In genomic region chr13:49488563-49488962, GRCh38 we compare ENCODE assay signal across 33 cellular contexts. TPM values are rescaled to one million over a fixed set of nuclear protein-coding genes. Genes with fewer than 3 reads are reported as not detected.
DNase-seq lines count a peak whose midpoint lies in the region; ATAC-seq, FAIRE-seq and TF ChIP-seq lines count a peak whose summit lies in the region.
"Had no signal": no experiment of that assay in that cellular context is flagged by ENCODE, and none has a peak within 500 bp of the region (broad histone marks: within the 10 kb centered on the region; RNA-seq: fewer than 3 reads in every experiment).

No MANE protein-coding gene starts in this region.

- DNase-seq in IMR-90 (peak; percentile 53), endothelial cell of umbilical vein (ENCODE audit: low read depth, low spot score) (peak; percentile 21), NCI-H1417 treated with DMSO at 0.1 percent for 48 hours (lab: John Stamatoyannopoulos, UW) (no peak), DMS79 (lab: John Stamatoyannopoulos, UW) (no peak)
- DNase-seq: 8988T; ACHN; AML-193; BE2C; C1 segment of cervical spinal cord; Caco-2; Calu3; CD4-positive, alpha-beta memory T cell; CD4-positive, alpha-beta T cell; CD4-positive, CD25-positive, alpha-beta regulatory T cell; CD8-positive, alpha-beta memory T cell; CD8-positive, alpha-beta T cell; COR-L47; DMS 273 treated with DMSO at 0.1 percent for 48 hours; DMS153; DMS53; DMS79 treated with DMSO at 0.1 percent for 48 hours; DND-41; EL had no signal

- no peaks in the 10 kb centered on the region; a peak in 1 of 4 replicates for H3K79me1 ChIP-seq in IMR-90 (ENCODE audit: low read depth in 1 of 2, low read length in 2 of 2)

- no peak overlapping the region for H4K8ac ChIP-seq in IMR-90 (ENCODE audit: low read depth in 2 of 2, low read length in 2 of 2)

- TF ChIP-seq CTCF in IMR-90 (conservative IDR thresholded peaks at IDR 0.05; ENCODE audit: low read depth, low read length) (no peak), endothelial cell of umbilical vein (IDR thresholded peaks at IDR 0.05; ENCODE audit: extremely low read depth in 1 of 2, insufficient read depth in 1 of 2, low read depth in 1 of 2, low read length in 2 of 2) (no peak), gastroesophageal sphincter (IDR thresholded peaks at IDR 0.05) (no peak)

- dilution Hi-C loops in IMR-90 (cut with HindIII; ENCODE audit: low sequenced_read_pairs, unreplicated experiment), result no loop called here
- dilution Hi-C loops in endothelial cell of umbilical vein (cut with MboI; ENCODE audit: extremely low pct_ligation_motif_present, low sequenced_read_pairs), result no loop called here

- no peak for TF ChIP-seq RAD21 in IMR-90 (IDR thresholded peaks at IDR 0.05; ENCODE audit: low read length)

- H3K9me1 ChIP-seq in IMR-90 (ENCODE audit: insufficient read depth, low read length), result no peaks in the 10 kb centered on the region
- H3K9me1 ChIP-seq in endothelial cell of umbilical vein (replicated peaks; ENCODE audit: control insufficient read depth, extremely low read depth, insufficient read depth, low read length), result no peaks in the 10 kb centered on the region

- H4K91ac ChIP-seq in IMR-90 (ENCODE audit: insufficient read depth, low read depth, low read length), result no peak overlapping the region

- H3K27me3 ChIP-seq in IMR-90 (ENCODE audit: control insufficient read depth, insufficient read depth, low read length) (no peaks in the 10 kb centered on the region), endothelial cell of umbilical vein (ENCODE audit: control insufficient read depth in 2 of 2, insufficient read depth in 2 of 2, low read length in 2 of 2) (no peaks in the 10 kb centered on the region), gastroesophageal sphincter (no peaks in the 10 kb centered on the region)
- H3K27me3 ChIP-seq: BE2C; BLaER1; BLaER1 treated with 17β-estradiol and CSF1 and Interleukin-3, amounts not matched to agents 10 nM and 100 nM had no signal

- TF ChIP-seq EP300 in gastroesophageal sphincter (IDR thresholded peaks at IDR 0.05), result no peak

- H3K9me3 ChIP-seq in IMR-90 (ENCODE audit: control insufficient read depth, insufficient read depth, low read length) (no peaks in the 10 kb centered on the region), endothelial cell of umbilical vein (replicated peaks; ENCODE audit: control insufficient read depth, insufficient read depth, low read length) (no peaks in the 10 kb centered on the region), gastroesophageal sphincter (no peaks in the 10 kb centered on the region)
- H3K9me3 ChIP-seq: A549; BE2C; BLaER1; BLaER1 treated with 17β-estradiol and CSF1 and Interleukin-3, amounts not matched to agents 10 nM and 100 nM; Caco-2 had no signal

- no peaks in the 10 kb centered on the region for H3K79me2 ChIP-seq in endothelial cell of umbilical vein (ENCODE audit: control insufficient read depth, insufficient read depth, low read length)

- no peak overlapping the region for H2BK120ac ChIP-seq in IMR-90 (ENCODE audit: low read depth, low read length)

- ATAC-seq in IMR-90 (ENCODE audit: low read depth), result peak; percentile 92
- no peak for ATAC-seq in gastroesophageal sphincter
- ATAC-seq in GM21786 (IDR thresholded peaks at IDR 0.05; ENCODE audit: unreplicated experiment), result no peak
- ATAC-seq: A549; CD8-positive, alpha-beta T cell had no signal

- no peak overlapping the region for H4K5ac ChIP-seq in IMR-90 (ENCODE audit: low read depth, low read length)

- H3K18ac ChIP-seq in IMR-90 (ENCODE audit: low read depth, low read length), result peak overlapping the region; percentile 23; the same call in 1 of the 2 replicates

- H3K27ac ChIP-seq in IMR-90 (ENCODE audit: insufficient read depth, low read length) (no peak overlapping the region), endothelial cell of umbilical vein (ENCODE audit: insufficient read depth, low read depth, low read length) (no peak overlapping the region), gastroesophageal sphincter (no peak overlapping the region)
- H3K27ac ChIP-seq: 22Rv1; A549; BLaER1; BLaER1 treated with 17β-estradiol and CSF1 and Interleukin-3, amounts not matched to agents 10 nM and 100 nM; C4-2B had no signal

- CTCF ChIA-PET in IMR-90 (lab: Yijun Ruan, JAX) (no interaction called here), endothelial cell of umbilical vein (lab: Charles Lee) (no interaction called here)

- in situ Hi-C loops in IMR-90 (cut with MboI; ENCODE audit: low sequenced_read_pairs), result no loop called here

- H3K56ac ChIP-seq in IMR-90 (ENCODE audit: extremely low read depth, insufficient read depth, low read length), result no peak overlapping the region

- H3K4me1 ChIP-seq in IMR-90 (ENCODE audit: control insufficient read depth, insufficient read depth, low read length) (peaks cover 2% of the 10 kb centered on the region; the same call in 1 of the 2 replicates), endothelial cell of umbilical vein (ENCODE audit: control insufficient read depth, extremely low read depth, insufficient read depth, low read length) (no peaks in the 10 kb centered on the region), gastroesophageal sphincter (no peaks in the 10 kb centered on the region)
- H3K4me1 ChIP-seq: A549, BE2C, Caco-2 had no signal

- H2AK5ac ChIP-seq in IMR-90 (ENCODE audit: low read depth, low read length), result no peak overlapping the region

- POLR2A ChIA-PET in IMR-90 (lab: Charles Lee; ENCODE audit: unreplicated experiment), result interaction anchor here (0.6 kb wide), 1 partner anchor 45 kb away, joined by 3 read pairs; no protein-coding TSS in a partner anchor
- POLR2A ChIA-PET in endothelial cell of umbilical vein (lab: Charles Lee), result no interaction called here

- H3K9ac ChIP-seq in IMR-90 (ENCODE audit: low read depth, low read length) (no peak overlapping the region), endothelial cell of umbilical vein (replicated peaks; ENCODE audit: extremely low read depth, insufficient read depth, low read length) (no peak overlapping the region)
- H3K9ac ChIP-seq: BLaER1; BLaER1 treated with 17β-estradiol and CSF1 and Interleukin-3, amounts not matched to agents 10 nM and 100 nM had no signal

- TF ChIP-seq POLR2A in IMR-90 (IDR thresholded peaks at IDR 0.05; ENCODE audit: low read depth, low read length) (no peak), endothelial cell of umbilical vein (IDR thresholded peaks at IDR 0.05; ENCODE audit: low read depth, low read length) (no peak), gastroesophageal sphincter (IDR thresholded peaks at IDR 0.05) (no peak)

- H2BK20ac ChIP-seq in IMR-90 (ENCODE audit: low read depth, low read length), result no peak overlapping the region

- no peak overlapping the region for H3K23ac ChIP-seq in IMR-90 (ENCODE audit: low read depth, low read length)

- H4K20me1 ChIP-seq in IMR-90 (ENCODE audit: insufficient read depth, low read length) (no peaks in the 10 kb centered on the region), endothelial cell of umbilical vein (replicated peaks; ENCODE audit: control insufficient read depth, extremely low read depth, insufficient read depth, low read length) (no peaks in the 10 kb centered on the region)
- H4K20me1 ChIP-seq: BLaER1 had no signal

- H3K4me2 ChIP-seq in IMR-90 (ENCODE audit: low read depth, low read length) (no peak overlapping the region), endothelial cell of umbilical vein (ENCODE audit: insufficient read depth, low read length) (no peak overlapping the region)
- H3K4me2 ChIP-seq: A549; BLaER1; BLaER1 treated with 17β-estradiol and CSF1 and Interleukin-3, amounts not matched to agents 10 nM and 100 nM had no signal

- no peak overlapping the region for H3K14ac ChIP-seq in IMR-90 (replicated peaks; ENCODE audit: low read depth, low read length)

- no peak overlapping the region for H3K4ac ChIP-seq in IMR-90 (ENCODE audit: low read depth, low read length)

- H2AFZ ChIP-seq in IMR-90 (replicated peaks; ENCODE audit: low read length, poor library complexity) (no peak overlapping the region), endothelial cell of umbilical vein (ENCODE audit: low read depth, low read length) (no peak overlapping the region)

- no peak overlapping the region for H3K4me3 ChIP-seq in IMR-90 (ENCODE audit: insufficient read depth, low read depth, low read length)
- H3K4me3 ChIP-seq in endothelial cell of umbilical vein (replicated peaks in 1 of 3; ENCODE audit: insufficient read depth in 1 of 3, low read depth in 1 of 3, low read length in 3 of 3), result no peak overlapping the region
- no peak overlapping the region for H3K4me3 ChIP-seq in gastroesophageal sphincter
- H3K4me3 ChIP-seq: A549; BLaER1; BLaER1 treated with 17β-estradiol and CSF1 and Interleukin-3, amounts not matched to agents 10 nM and 100 nM had no signal

- peak overlapping the region; percentile 57 for H2BK5ac ChIP-seq in IMR-90 (ENCODE audit: low read depth, low read length, poor library complexity, severe bottlenecking)

- no TSS peak for BruUV-seq in IMR-90 (replicated peaks; lab: Mats Ljungman, UMichigan)
- no TSS peak for BruUV-seq in endothelial cell of umbilical vein (replicated peaks; lab: Mats Ljungman, UMichigan)

- FAIRE-seq in endometrium (lab: Jason Lieb, UNC) (peak; percentile 12), endothelial cell of umbilical vein (lab: Jason Lieb, UNC) (no peak), islet of Langerhans (lab: Jason Lieb, UNC) (peak; percentile 38)
- FAIRE-seq: A204.1, A549 had no signal

- peaks cover 12% of the 10 kb centered on the region for H3K36me3 ChIP-seq in IMR-90 (ENCODE audit: control insufficient read depth, insufficient read depth, low read length)
- H3K36me3 ChIP-seq in endothelial cell of umbilical vein (ENCODE audit: control insufficient read depth in 2 of 2, extremely low read depth in 1 of 2, insufficient read depth in 2 of 2, low read length in 2 of 2), result no peaks in the 10 kb centered on the region
- H3K36me3 ChIP-seq in gastroesophageal sphincter, result peaks cover 0 to 71% of the 10 kb centered on the region in 2 donors
- H3K36me3 ChIP-seq: BE2C had no signal

- H2AK9ac ChIP-seq in IMR-90 (replicated peaks; ENCODE audit: low read depth, low read length, poor library complexity), result no peak overlapping the region

- intact Hi-C loops in IMR-90 (cut with micrococcal nuclease), result no loop called here
- intact Hi-C loops in endothelial cell of umbilical vein (cut with micrococcal nuclease), result no loop called here

- H2BK15ac ChIP-seq in IMR-90 (ENCODE audit: low read depth, low read length), result no peak overlapping the region

- no CpG with 5 or more reads among the region's 2 CpGs for WGBS in IMR-90 (ENCODE audit: extremely low coverage in 2 of 2, insufficient read length in 1 of 2), 2 experiments
- 96% methylated on average over 2 of the region's 2 CpGs for WGBS in gastroesophageal sphincter (ENCODE audit: low coverage in 1 of 2), 2 donors

RNA-seq across cellular contexts. Expression of gene PHF11, which starts 7.2 kb away (rescaled TPM):
- total RNA-seq in IMR-90 (2012; rRNA removed) (3.9 and 6.7 TPM in 2 replicates), endothelial cell of umbilical vein (28.2 and 32.4 TPM in 2 replicates), gastroesophageal sphincter (10 to 100 TPM; 33.1 to 42.7 (median 38.7) TPM)
- polyA plus RNA-seq in IMR-90 (2012; rRNA removed) (12.2 and 15.4 TPM in 2 replicates), endothelial cell of umbilical vein (12.9 and 14.5 TPM in 2 replicates)
- 4.0 TPM in 2 replicates for polyA plus RNA-seq in IMR-90 (2012; cell fraction: cytosol; rRNA removed)
- polyA plus RNA-seq in IMR-90 (2012; cell fraction: nucleus; rRNA removed; ENCODE audit: low replicate concordance), result 9.2 and 65.7 TPM in 2 replicates
- 11.6 and 11.8 TPM in 2 replicates for polyA plus RNA-seq in endothelial cell of umbilical vein (2011; cell fraction: cytosol; rRNA removed)
- polyA plus RNA-seq in endothelial cell of umbilical vein (2011; cell fraction: nucleus; rRNA removed), result 53.5 and 53.8 TPM in 2 replicates
- polyA plus RNA-seq in endothelial cell of umbilical vein (2012), result 12.7 and 18.0 TPM in 2 replicates
- polyA minus RNA-seq in endothelial cell of umbilical vein, result 12.4 and 16.3 TPM in 2 replicates
- polyA minus RNA-seq in endothelial cell of umbilical vein (2011; cell fraction: cytosol; rRNA and poly(A)+ RNA removed), result 4.2 TPM
- polyA minus RNA-seq in endothelial cell of umbilical vein (2011; cell fraction: nucleus; rRNA and poly(A)+ RNA removed), result 10.1 and 24.7 TPM in 2 replicates

RNA-seq across cellular contexts. Expression of gene SETDB2, which starts 44.5 kb away (rescaled TPM):
- total RNA-seq in IMR-90 (2012; rRNA removed) (5.7 and 8.6 TPM in 2 replicates), endothelial cell of umbilical vein (5.4 and 5.6 TPM in 2 replicates), gastroesophageal sphincter (10 to 100 TPM in 3 of 4 donors, 1 to 10 TPM in 1; 10.0 to 13.4 (median 10.6) TPM)
- polyA plus RNA-seq in IMR-90 (2012; rRNA removed) (2.9 and 4.3 TPM in 2 replicates), endothelial cell of umbilical vein (0.86 and 1.5 TPM in 2 replicates)
- 0.33 and 0.35 TPM in 2 replicates for polyA plus RNA-seq in IMR-90 (2012; cell fraction: cytosol; rRNA removed)
- 1.1 and 6.2 TPM in 2 replicates for polyA plus RNA-seq in IMR-90 (2012; cell fraction: nucleus; rRNA removed; ENCODE audit: low replicate concordance)
- 2.0 TPM in 2 replicates for polyA plus RNA-seq in endothelial cell of umbilical vein (2011; cell fraction: cytosol; rRNA removed)
- 5.1 and 6.1 TPM in 2 replicates for polyA plus RNA-seq in endothelial cell of umbilical vein (2011; cell fraction: nucleus; rRNA removed)
- polyA plus RNA-seq in endothelial cell of umbilical vein (2012), result 4.0 and 4.3 TPM in 2 replicates
- polyA minus RNA-seq in endothelial cell of umbilical vein, result 1.8 and 2.0 TPM in 2 replicates
- 2.3 TPM for polyA minus RNA-seq in endothelial cell of umbilical vein (2011; cell fraction: cytosol; rRNA and poly(A)+ RNA removed)
- 5.0 and 5.8 TPM in 2 replicates for polyA minus RNA-seq in endothelial cell of umbilical vein (2011; cell fraction: nucleus; rRNA and poly(A)+ RNA removed)

RNA-seq across cellular contexts. Expression of gene CAB39L, which starts 44.7 kb away (rescaled TPM):
- total RNA-seq in IMR-90 (2012; rRNA removed) (16.7 and 21.9 TPM in 2 replicates), endothelial cell of umbilical vein (5.8 and 7.2 TPM in 2 replicates), gastroesophageal sphincter (100 to 1,000 TPM in 3 of 4 donors, 10 to 100 TPM in 1; 84.2 to 131 (median 114) TPM)
- polyA plus RNA-seq in IMR-90 (2012; rRNA removed) (6.6 and 8.5 TPM in 2 replicates), endothelial cell of umbilical vein (2.1 and 3.1 TPM in 2 replicates)
- 2.4 and 3.2 TPM in 2 replicates for polyA plus RNA-seq in IMR-90 (2012; cell fraction: cytosol; rRNA removed)
- polyA plus RNA-seq in IMR-90 (2012; cell fraction: nucleus; rRNA removed; ENCODE audit: low replicate concordance), result 2.4 and 6.0 TPM in 2 replicates
- 3.0 and 3.5 TPM in 2 replicates for polyA plus RNA-seq in endothelial cell of umbilical vein (2011; cell fraction: cytosol; rRNA removed)
- 3.0 and 4.0 TPM in 2 replicates for polyA plus RNA-seq in endothelial cell of umbilical vein (2011; cell fraction: nucleus; rRNA removed)
- polyA plus RNA-seq in endothelial cell of umbilical vein (2012), result 4.9 and 8.1 TPM in 2 replicates
- polyA minus RNA-seq in endothelial cell of umbilical vein, result 5.2 and 6.2 TPM in 2 replicates
- 1.1 TPM for polyA minus RNA-seq in endothelial cell of umbilical vein (2011; cell fraction: cytosol; rRNA and poly(A)+ RNA removed)
- 2.4 and 4.5 TPM in 2 replicates for polyA minus RNA-seq in endothelial cell of umbilical vein (2011; cell fraction: nucleus; rRNA and poly(A)+ RNA removed)

Comparison
In these comparisons a context has a peak if more than half of its experiments do, and no peak if none do; other contexts are left out.
1. DNase-seq: peak in IMR-90 (single experiment) and endothelial cell of umbilical vein (single experiment); none in NCI-H1417 treated with DMSO at 0.1 percent for 48 hours (single experiment) and DMS79 (single experiment).